ENCODE assay signal across 1 cellular context in genomic region chr16:85311741-85312140, GRCh38.
TF ChIP-seq lines count a peak whose summit lies in the region.

No MANE protein-coding gene starts in this region.

TF ChIP-seq in IMR-90, 13 proteins besides CTCF, POLR2A, EP300 and RAD21:
- no peak for TF ChIP-seq RFX5 (IDR thresholded peaks at IDR 0.05; ENCODE audit: low read depth, low read length)
- TF ChIP-seq RCOR1 (IDR thresholded peaks at IDR 0.05; ENCODE audit: insufficient replicate concordance, low read length): no peak
- no peak for TF ChIP-seq SMC3 (IDR thresholded peaks at IDR 0.05; ENCODE audit: low read depth, low read length)
- TF ChIP-seq MXI1 (IDR thresholded peaks at IDR 0.05; ENCODE audit: borderline replicate concordance, low read depth, low read length): no peak
- no peak for TF ChIP-seq CEBPB (IDR thresholded peaks at IDR 0.05; ENCODE audit: low read depth, low read length)
- no peak for TF ChIP-seq CHD1 (IDR thresholded peaks at IDR 0.05; ENCODE audit: low read depth, low read length)
- TF ChIP-seq MAZ (IDR thresholded peaks at IDR 0.05; ENCODE audit: borderline replicate concordance, low read depth, low read length): no peak
- no peak for TF ChIP-seq BHLHE40 (IDR thresholded peaks at IDR 0.05; ENCODE audit: low read depth, low read length)
- no peak for TF ChIP-seq MAFK (IDR thresholded peaks at IDR 0.05; ENCODE audit: low read depth, low read length)
- no peak for TF ChIP-seq USF2 (IDR thresholded peaks at IDR 0.05; ENCODE audit: low read depth, low read length)
- TF ChIP-seq, protein P1, sequence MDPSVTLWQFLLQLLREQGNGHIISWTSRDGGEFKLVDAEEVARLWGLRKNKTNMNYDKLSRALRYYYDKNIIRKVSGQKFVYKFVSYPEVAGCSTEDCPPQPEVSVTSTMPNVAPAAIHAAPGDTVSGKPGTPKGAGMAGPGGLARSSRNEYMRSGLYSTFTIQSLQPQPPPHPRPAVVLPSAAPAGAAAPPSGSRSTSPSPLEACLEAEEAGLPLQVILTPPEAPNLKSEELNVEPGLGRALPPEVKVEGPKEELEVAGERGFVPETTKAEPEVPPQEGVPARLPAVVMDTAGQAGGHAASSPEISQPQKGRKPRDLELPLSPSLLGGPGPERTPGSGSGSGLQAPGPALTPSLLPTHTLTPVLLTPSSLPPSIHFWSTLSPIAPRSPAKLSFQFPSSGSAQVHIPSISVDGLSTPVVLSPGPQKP (IDR thresholded peaks at IDR 0.05; ENCODE audit: borderline replicate concordance, low read depth, low read length): no peak
